In the genomic region with DNA sequence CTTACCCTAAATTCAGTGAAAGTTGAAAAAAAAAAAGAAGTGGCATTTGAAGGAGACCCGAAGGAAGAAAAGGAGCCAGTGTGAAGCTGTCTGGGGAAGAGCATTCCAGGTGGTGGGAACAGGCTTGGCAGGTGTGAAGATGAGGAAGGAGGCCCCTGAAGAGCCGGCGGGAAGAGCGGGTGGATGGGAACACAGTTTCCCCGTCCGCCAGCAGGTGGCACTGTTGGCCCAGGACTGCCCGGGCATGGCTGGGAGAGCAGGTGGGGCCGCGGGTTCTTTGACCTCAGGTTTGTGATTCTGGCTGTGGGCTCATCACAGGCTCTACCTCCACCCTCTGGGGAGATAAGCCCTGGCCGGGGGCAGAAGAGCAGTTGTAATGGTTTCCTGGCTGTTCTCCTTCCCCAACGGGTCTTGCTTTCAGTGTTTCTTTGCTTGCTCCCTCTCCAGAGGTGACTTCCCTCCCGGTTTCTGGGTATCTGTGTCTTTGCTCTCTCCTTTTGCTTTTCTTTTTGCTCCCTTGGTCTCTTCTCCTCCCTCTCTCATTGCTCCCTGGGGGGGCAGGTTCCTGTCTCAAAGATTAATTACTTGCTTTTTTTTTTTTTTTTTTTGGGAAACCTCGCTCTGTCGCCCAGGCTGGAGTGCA, we compare ENCODE assay signal across 8 cellular contexts. TPM values are rescaled to one million over a fixed set of nuclear protein-coding genes. Genes with fewer than 3 reads are reported as not detected.
DNase-seq lines count a peak whose midpoint lies in the region; ATAC-seq and TF ChIP-seq lines count a peak whose summit lies in the region.

No MANE protein-coding gene starts in this region.

- H3K36me3 ChIP-seq in Caco-2 (ENCODE audit: control insufficient read depth, insufficient read depth, low read length) (no peaks in the 10 kb centered on the region), OCI-LY3 (replicated peaks; ENCODE audit: low read depth, low read length) (no peaks in the 10 kb centered on the region), esophagus muscularis mucosa (no peaks in the 10 kb centered on the region)

- no peak overlapping the region for H3K27ac Mint-ChIP-seq in Caco-2 (ENCODE audit: unreplicated experiment)
- H3K27ac Mint-ChIP-seq in naive B cell: peak overlapping the region in 4 of 6 donors; percentile 34 to 92 (median 61)

- H3K9me3 ChIP-seq in Caco-2: no peaks in the 10 kb centered on the region
- no peaks in the 10 kb centered on the region for H3K9me3 ChIP-seq in OCI-LY3 (ENCODE audit: insufficient read depth, low read length)
- H3K9me3 ChIP-seq in esophagus muscularis mucosa: no peaks in the 10 kb centered on the region

- TF ChIP-seq EP300 in esophagus muscularis mucosa (IDR thresholded peaks at IDR 0.05): no peak

- no peaks in the 10 kb centered on the region for H3K27me3 ChIP-seq in Caco-2 (replicated peaks; ENCODE audit: control insufficient read depth, insufficient read depth, low read length)
- peaks cover 4% of the 10 kb centered on the region; the same call in 1 of the 2 replicates for H3K27me3 ChIP-seq in OCI-LY3 (ENCODE audit: low read depth, low read length)
- H3K27me3 ChIP-seq in esophagus muscularis mucosa: peaks cover 0 to 27% (median 0%) of the 10 kb centered on the region in 4 donors

- DNase-seq in Caco-2 (peak; percentile 90 to 94), activated T-cell treated with anti-CD3 and anti-CD28 coated beads for 48 hours (ENCODE audit: low read depth) (peak; percentile 74), esophagus muscularis mucosa (ENCODE audit: extremely low spot score) (no peak), naive B cell (peak; percentile 78)
- DNase-seq in stimulated activated CD8-positive, alpha-beta memory T cell treated with anti-CD3 and anti-CD28 coated beads, Interleukin-7, amount 100 ng/mL, for 48 hours (ENCODE audit: extremely low read depth in 1 of 2, low read depth in 1 of 2): peak; percentile 48 to 53

- BruUV-seq in Caco-2 (replicated peaks; lab: Mats Ljungman, UMichigan): no TSS peak

- no peak overlapping the region for H3K4me3 Mint-ChIP-seq in Caco-2 (ENCODE audit: unreplicated experiment)
- H3K4me3 Mint-ChIP-seq in naive B cell: peak overlapping the region in 7 of 8 donors; percentile 7 to 80 (median 56)

- TF ChIP-seq CTCF in Caco-2 (IDR thresholded peaks at IDR 0.05; ENCODE audit: insufficient read depth in 1 of 2, low read depth in 1 of 2, low read length in 1 of 2, severe bottlenecking in 1 of 2, unreplicated experiment in 1 of 2) (peak; percentile 96 to 97), OCI-LY3 (IDR thresholded peaks at IDR 0.05; ENCODE audit: low read depth, low read length) (peak; percentile 65), esophagus muscularis mucosa (IDR thresholded peaks at IDR 0.05) (peak; percentile 69 to 93 (median 80))

- H4K20me1 ChIP-seq in OCI-LY3 (ENCODE audit: insufficient read depth, low read length): no peaks in the 10 kb centered on the region

- H3K4me1 Mint-ChIP-seq in Caco-2 (ENCODE audit: low read depth, unreplicated experiment): peaks cover 11% of the 10 kb centered on the region
- H3K4me1 Mint-ChIP-seq in naive B cell: peaks cover 33 to 57% (median 49%) of the 10 kb centered on the region in 3 donors

- no peaks in the 10 kb centered on the region for H3K79me2 ChIP-seq in OCI-LY3 (ENCODE audit: low read length)

- H2AFZ ChIP-seq in OCI-LY3 (ENCODE audit: low read depth, low read length): peak overlapping the region; percentile 65; the same call in 1 of the 2 replicates

- POLR2A ChIA-PET in Caco-2 (lab: Charles Lee): interaction anchor here (0.6 kb wide), 1 partner anchor 45 kb away, joined by 10 read pairs; no protein-coding TSS in a partner anchor

- ATAC-seq in HG02759 (IDR thresholded peaks at IDR 0.05; ENCODE audit: unreplicated experiment) (peak; percentile 47), naive B cell (ENCODE audit: low read depth in 2 of 2) (peak; percentile 56), GM21786 (IDR thresholded peaks at IDR 0.05; ENCODE audit: unreplicated experiment) (no peak)

- H3K27ac ChIP-seq in OCI-LY3 (ENCODE audit: low read length) (no peak overlapping the region), esophagus muscularis mucosa (replicated peaks in 1 of 4) (no peak overlapping the region)

- no peaks in the 10 kb centered on the region for H3K27me3 Mint-ChIP-seq in Caco-2 (ENCODE audit: insufficient read depth, unreplicated experiment)
- peaks cover 0 to 15% (median 0%) of the 10 kb centered on the region in 3 donors for H3K27me3 Mint-ChIP-seq in naive B cell

- 0 out of 2 replicates have a peak overlapping the region, but pooled peaks have one; percentile 22 for H3K4me2 ChIP-seq in OCI-LY3 (ENCODE audit: low read length)

- H3K4me1 ChIP-seq in Caco-2 (peaks cover 5% of the 10 kb centered on the region), OCI-LY3 (ENCODE audit: low read length) (0 out of 2 replicates have a peak, but pooled peaks cover 2% of the 10 kb centered on the region), esophagus muscularis mucosa (peaks cover 0 to 4% (median 4%) of the 10 kb centered on the region in 4 donors)

- 20% methylated on average over 14 of the region's 14 CpGs for WGBS in esophagus muscularis mucosa

- H3K9me3 Mint-ChIP-seq in Caco-2 (ENCODE audit: unreplicated experiment) (no peaks in the 10 kb centered on the region), naive B cell (peaks cover 0 to 4% (median 0%) of the 10 kb centered on the region in 7 donors)

- H3K9ac ChIP-seq in OCI-LY3 (ENCODE audit: low read length): no peak overlapping the region

- H3K36me3 Mint-ChIP-seq in Caco-2 (ENCODE audit: insufficient read depth, unreplicated experiment) (no peaks in the 10 kb centered on the region), naive B cell (no peaks in the 10 kb centered on the region)

- H3K4me3 ChIP-seq in Caco-2 (ENCODE audit: low read depth, low read length) (no peak overlapping the region), OCI-LY3 (ENCODE audit: low read length) (no peak overlapping the region), esophagus muscularis mucosa (no peak overlapping the region)

- CTCF ChIA-PET in Caco-2 (lab: Charles Lee): interaction anchor here (0.6 to 2.7 kb wide), 4 partner anchors 16 to 184 kb away, joined by 3 to 12 read pairs (median 5); no protein-coding TSS in a partner anchor

- TF ChIP-seq POLR2A in esophagus muscularis mucosa (IDR thresholded peaks at IDR 0.05; ENCODE audit: low read depth): no peak

- intact Hi-C loops in Caco-2 (cut with micrococcal nuclease; ENCODE audit: unreplicated experiment): loop anchor here (1.0 to 2.0 kb wide), 3 partner anchors 20 to 185 kb away; no protein-coding TSS in a partner anchor
- intact Hi-C loops in esophagus muscularis mucosa (cut with DNase I): loop anchor here (2.0 kb wide), 1 partner anchor 184 kb away; no protein-coding TSS in a partner anchor

RNA-seq across cellular contexts. Expression of a gene that starts 32.3 kb away (rescaled TPM):
- total RNA-seq in Caco-2 (2022) (45.3 and 46.7 TPM in 2 replicates), esophagus muscularis mucosa (10 to 100 TPM in 3 of 4 donors, 1 to 10 TPM in 1; 7.4 to 13.1 (median 10.7) TPM)
- 1 to 10 TPM in 3 of 6 donors, under 1 TPM in 2, not detected in 1; 0.96 to 2.9 (median 1.4) TPM for polyA plus RNA-seq in naive B cell (ENCODE audit: low read depth in 6 of 6)
